1 cellular context compared by ENCODE assay signal in genomic region chr5:64489857-64490256, GRCh38.
TF ChIP-seq lines count a peak whose summit lies in the region.

No MANE protein-coding gene starts in this region.

TF ChIP-seq in IMR-90, 13 proteins besides CTCF, POLR2A, EP300 and RAD21:
- TF ChIP-seq NFE2L2 (IDR thresholded peaks at IDR 0.05; ENCODE audit: low read depth, low read length) (no peak), BHLHE40 (IDR thresholded peaks at IDR 0.05; ENCODE audit: low read depth, low read length) (no peak), USF2 (IDR thresholded peaks at IDR 0.05; ENCODE audit: low read depth, low read length) (no peak), ELK1 (IDR thresholded peaks at IDR 0.05; ENCODE audit: borderline replicate concordance, low read depth, low read length) (no peak), MAFK (IDR thresholded peaks at IDR 0.05; ENCODE audit: low read depth, low read length) (no peak), RCOR1 (IDR thresholded peaks at IDR 0.05; ENCODE audit: insufficient replicate concordance, low read length) (no peak), FOS (IDR thresholded peaks at IDR 0.05; ENCODE audit: low read depth, low read length) (no peak), MXI1 (IDR thresholded peaks at IDR 0.05; ENCODE audit: borderline replicate concordance, low read depth, low read length) (no peak), CHD1 (IDR thresholded peaks at IDR 0.05; ENCODE audit: low read depth, low read length) (no peak), RFX5 (IDR thresholded peaks at IDR 0.05; ENCODE audit: low read depth, low read length) (no peak), MAZ (IDR thresholded peaks at IDR 0.05; ENCODE audit: borderline replicate concordance, low read depth, low read length) (no peak), CEBPB (IDR thresholded peaks at IDR 0.05; ENCODE audit: low read depth, low read length) (no peak), SMC3 (IDR thresholded peaks at IDR 0.05; ENCODE audit: low read depth, low read length) (no peak)
